Comparison of ENCODE assay signal across 9 cellular contexts in the genomic region with DNA sequence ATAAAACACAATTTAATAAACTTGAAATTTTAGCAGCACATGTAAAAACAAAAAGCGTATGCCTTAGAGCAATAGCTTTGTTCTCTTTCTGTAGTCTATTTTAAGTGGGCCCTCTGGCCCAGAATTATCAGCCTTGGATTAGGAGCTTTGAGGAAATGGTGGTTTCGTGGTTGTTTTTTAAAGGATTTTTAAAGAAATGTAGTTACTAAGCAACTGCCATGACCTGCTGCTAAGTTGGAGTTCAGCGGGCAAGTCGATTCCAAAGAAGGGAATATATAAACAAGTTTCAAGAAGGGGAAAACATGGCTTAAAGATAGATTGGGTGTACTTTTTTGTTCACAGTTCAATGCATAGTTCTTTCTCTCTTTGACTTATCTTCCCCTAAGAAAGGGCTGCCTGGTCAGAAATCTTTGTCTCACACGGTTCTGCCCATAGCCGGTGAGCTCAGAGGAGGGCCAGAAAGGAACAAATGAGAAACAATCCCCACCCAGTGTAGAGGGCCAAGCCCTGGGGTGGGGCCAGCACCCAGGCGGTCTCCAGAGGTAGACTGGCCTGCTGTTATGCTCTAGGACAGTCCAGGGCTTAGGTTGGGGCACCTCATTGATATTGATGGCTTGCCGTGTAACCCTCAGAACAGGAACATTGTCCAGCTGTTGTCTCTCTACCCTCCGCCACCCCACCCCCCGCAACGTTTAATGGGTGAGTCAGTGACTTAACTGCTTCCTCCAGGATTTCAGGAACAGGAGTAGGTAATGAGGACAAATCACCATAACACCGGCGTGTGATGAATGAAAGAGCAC. TPM values are rescaled to one million over a fixed set of nuclear protein-coding genes. Genes with fewer than 3 reads are reported as not detected.
DNase-seq lines count a peak whose midpoint lies in the region; ATAC-seq and TF ChIP-seq lines count a peak whose summit lies in the region.
"Had no signal": no experiment of that assay in that cellular context is flagged by ENCODE, and none has a peak within 500 bp of the region (broad histone marks: within the 10 kb centered on the region; RNA-seq: fewer than 3 reads in every experiment).

No MANE protein-coding gene starts in this region.

- H3K27me3 Mint-ChIP-seq in activated T-cell treated with anti-CD3 and anti-CD28 coated beads, Interleukin-2, amount 50 U/mL, for 4 hours (ENCODE audit: low read depth), result no peaks in the 10 kb centered on the region

- in situ Hi-C loops in ACHN (cut with HindIII; ENCODE audit: low pct_ligation_motif_present, low pct_unique_long_range_greater_than_20kb, low sequenced_read_pairs) (no loop called here), brain microvascular endothelial cell (cut with HindIII; ENCODE audit: low pct_ligation_motif_present, low sequenced_read_pairs) (no loop called here)

- no peaks in the 10 kb centered on the region for H3K9me3 Mint-ChIP-seq in activated T-cell treated with anti-CD3 and anti-CD28 coated beads, Interleukin-2, amount 50 U/mL, for 4 hours

- TF ChIP-seq CTCF in brain microvascular endothelial cell (IDR thresholded peaks at IDR 0.05; ENCODE audit: low read depth, low read length, missing control alignments), result no peak
- no peak for TF ChIP-seq CTCF in lower lobe of right lung (IDR thresholded peaks at IDR 0.05)
- no peak for TF ChIP-seq CTCF in GM10248 (IDR thresholded peaks at IDR 0.05; ENCODE audit: control extremely low read depth, extremely low read depth, low read depth, missing control alignments)

- no peaks in the 10 kb centered on the region for H3K9me3 ChIP-seq in lower lobe of right lung
- H3K9me3 ChIP-seq: neutrophil had no signal

- H3K4me1 ChIP-seq in lower lobe of right lung, result peaks cover 28% of the 10 kb centered on the region

- ATAC-seq in lower lobe of right lung (peak; percentile 56 to 60), HG03439 (IDR thresholded peaks at IDR 0.05; ENCODE audit: unreplicated experiment) (no peak)
- ATAC-seq in activated T-cell treated with anti-CD3 and anti-CD28 coated beads, Interleukin-2, amount 50 U/mL, for 4 hours, result no peak

- no peaks in the 10 kb centered on the region for H3K4me1 Mint-ChIP-seq in activated T-cell treated with anti-CD3 and anti-CD28 coated beads, Interleukin-2, amount 50 U/mL, for 4 hours (ENCODE audit: low read depth)

- POLR2A ChIA-PET in GM10248 (lab: Yijun Ruan, JAX), result no interaction called here

- no peak overlapping the region for H3K4me3 Mint-ChIP-seq in activated T-cell treated with anti-CD3 and anti-CD28 coated beads, Interleukin-2, amount 50 U/mL, for 4 hours

- H3K36me3 Mint-ChIP-seq in activated T-cell treated with anti-CD3 and anti-CD28 coated beads, Interleukin-2, amount 50 U/mL, for 4 hours (ENCODE audit: insufficient read depth), result peaks cover 4% of the 10 kb centered on the region

- intact Hi-C loops in lower lobe of right lung (cut with DNase I), result no loop called here

- peak overlapping the region; percentile 22 for H3K4me3 ChIP-seq in brain microvascular endothelial cell (ENCODE audit: low read depth, low read length)
- no peak overlapping the region for H3K4me3 ChIP-seq in lower lobe of right lung

- H3K27me3 ChIP-seq in brain microvascular endothelial cell (replicated peaks) (no peaks in the 10 kb centered on the region), lower lobe of right lung (ENCODE audit: low read depth) (no peaks in the 10 kb centered on the region)
- H3K27me3 ChIP-seq: neutrophil had no signal

- H3K27ac ChIP-seq in brain microvascular endothelial cell (peak overlapping the region; percentile 91), lower lobe of right lung (peak overlapping the region; percentile 46)
- H3K27ac ChIP-seq: neutrophil had no signal

- CTCF ChIA-PET in GM10248 (lab: Yijun Ruan, JAX), result no interaction called here

- H3K36me3 ChIP-seq in brain microvascular endothelial cell (replicated peaks) (no peaks in the 10 kb centered on the region), lower lobe of right lung (no peaks in the 10 kb centered on the region)
- H3K36me3 ChIP-seq: neutrophil had no signal

- DNase-seq in ACHN, result peak; percentile 41
- peak; percentile 42 to 49 for DNase-seq in Kasumi-1 (lab: John Stamatoyannopoulos, UW)
- DNase-seq in brain microvascular endothelial cell, result peak; percentile 60
- no peak for DNase-seq in lower lobe of right lung
- DNase-seq in NCI-H1105 (lab: John Stamatoyannopoulos, UW), result no peak
- DNase-seq in GM10248 (ENCODE audit: extremely low spot score), result no peak
- DNase-seq in activated T-cell treated with anti-CD3 and anti-CD28 coated beads, Interleukin-2, amount 50 U/mL, for 4 hours, result no peak

RNA-seq across cellular contexts. Expression of a gene that starts 32.5 kb away (rescaled TPM):
- 24.1 TPM for total RNA-seq in lower lobe of right lung
- total RNA-seq in activated T-cell treated with anti-CD3 and anti-CD28 coated beads, Interleukin-2, amount 50 U/mL, for 4 hours, result 1 to 10 TPM; 8.0 to 9.1 (median 9.0) TPM

RNA-seq across cellular contexts. Expression of a gene that starts 54.0 kb away (rescaled TPM):
- total RNA-seq in lower lobe of right lung, result not detected
- total RNA-seq in activated T-cell treated with anti-CD3 and anti-CD28 coated beads, Interleukin-2, amount 50 U/mL, for 4 hours, result not detected

Comparison
In these comparisons a context has a peak if more than half of its experiments do, and no peak if none do; other contexts are left out.
1. DNase-seq: peak in ACHN (single experiment), Kasumi-1 (2 of 2) and brain microvascular endothelial cell (single experiment); none in lower lobe of right lung (single experiment), NCI-H1105 (single experiment), GM10248 (single experiment) and activated T-cell treated with anti-CD3 and anti-CD28 coated beads, Interleukin-2, amount 50 U/mL, for 4 hours (single experiment).
2. ATAC-seq: peak in lower lobe of right lung (2 of 2); none in HG03439 (single experiment) and activated T-cell treated with anti-CD3 and anti-CD28 coated beads, Interleukin-2, amount 50 U/mL, for 4 hours (0 of 2).